In genomic region chr19:39970674-39971379, GRCh38 we compare ENCODE assay signal across 1 cellular context.
TF ChIP-seq lines count a peak whose summit lies in the region.

PSMC4 (plus strand) TSS chr19:39971165; CDS start chr19:39971203, 38 bp downstream.

TF ChIP-seq in HepG2, 621 proteins besides CTCF, POLR2A, EP300 and RAD21 (continued from another document and continues in another):
- TF ChIP-seq ZNF749 (CRISPR knock-in tag; IDR thresholded peaks at IDR 0.05; ENCODE audit: borderline replicate concordance) (no peak; the same call in 1 of the 2 replicates), EZH2 (conservative IDR thresholded peaks at IDR 0.05; ENCODE audit: low read depth, low read length) (no peak), HMGA1 (CRISPR knock-in tag; conservative IDR thresholded peaks at IDR 0.05) (no peak), THYN1 (CRISPR knock-in tag; IDR thresholded peaks at IDR 0.05; ENCODE audit: borderline replicate concordance, low read depth) (no peak), REXO4 (CRISPR knock-in tag; IDR thresholded peaks at IDR 0.05; ENCODE audit: borderline replicate concordance) (no peak), TCF12 (IDR thresholded peaks at IDR 0.05) (no peak), TCF12 (CRISPR knock-in tag; IDR thresholded peaks at IDR 0.05) (no peak), YEATS4 (CRISPR knock-in tag; IDR thresholded peaks at IDR 0.05; ENCODE audit: borderline replicate concordance) (peak; percentile 91; the same call in 1 of the 2 replicates), ZNF563 (CRISPR knock-in tag; IDR thresholded peaks at IDR 0.05) (0 out of 2 replicates have a peak, but pooled peaks have one; percentile 52), ZBTB42 (CRISPR knock-in tag; IDR thresholded peaks at IDR 0.05) (peak; percentile 63; the same call in 1 of the 2 replicates), TCF7 (IDR thresholded peaks at IDR 0.05; ENCODE audit: low read depth) (no peak), GATAD2A (CRISPR knock-in tag; IDR thresholded peaks at IDR 0.05) (peak; percentile 79), ONECUT2 (CRISPR knock-in tag; IDR thresholded peaks at IDR 0.05) (no peak), NR2F6 (IDR thresholded peaks at IDR 0.05) (no peak), NR2F6 (CRISPR knock-in tag; IDR thresholded peaks at IDR 0.05) (peak; percentile 56; the same call in 1 of the 2 replicates), ZKSCAN5 (CRISPR knock-in tag; IDR thresholded peaks at IDR 0.05) (no peak), CHD2 (IDR thresholded peaks at IDR 0.05; ENCODE audit: low read depth, low read length) (no peak; the same call in 1 of the 2 replicates), BRCA1 (CRISPR knock-in tag; IDR thresholded peaks at IDR 0.05) (no peak; the same call in 1 of the 2 replicates), XBP1 (CRISPR knock-in tag; IDR thresholded peaks at IDR 0.05) (0 out of 2 replicates have a peak, but pooled peaks have one; percentile 53), MAFF (IDR thresholded peaks at IDR 0.05; ENCODE audit: low read depth, low read length) (no peak), KAT7 (CRISPR knock-in tag; IDR thresholded peaks at IDR 0.05; ENCODE audit: borderline replicate concordance) (peak; percentile 96), ZHX1 (CRISPR knock-in tag; IDR thresholded peaks at IDR 0.05; ENCODE audit: low read depth) (peak; percentile 57; the same call in 1 of the 2 replicates), SMAD9 (CRISPR knock-in tag; IDR thresholded peaks at IDR 0.05) (no peak), FOSL2 (CRISPR knock-in tag; IDR thresholded peaks at IDR 0.05) (peak; percentile 63; the same call in 1 of the 2 replicates), SCMH1 (CRISPR knock-in tag; IDR thresholded peaks at IDR 0.05; ENCODE audit: borderline replicate concordance) (no peak), ELF4 (CRISPR knock-in tag; IDR thresholded peaks at IDR 0.05; ENCODE audit: borderline replicate concordance) (no peak), SIX4 (CRISPR knock-in tag; IDR thresholded peaks at IDR 0.05) (peak; percentile 60; the same call in 1 of the 2 replicates), TAF15 (IDR thresholded peaks at IDR 0.05; ENCODE audit: low read depth, low read length, poor library complexity, severe bottlenecking) (no peak), PHF21A (CRISPR knock-in tag; IDR thresholded peaks at IDR 0.05) (peak; percentile 70; the same call in 1 of the 2 replicates), ZNF30 (CRISPR knock-in tag; IDR thresholded peaks at IDR 0.05) (no peak), HHEX (CRISPR knock-in tag; IDR thresholded peaks at IDR 0.05) (no peak), ZNF383 (CRISPR knock-in tag; IDR thresholded peaks at IDR 0.05; ENCODE audit: borderline replicate concordance) (no peak), POGK (CRISPR knock-in tag; conservative IDR thresholded peaks at IDR 0.05) (peak; percentile 96), ZNF883 (CRISPR knock-in tag; IDR thresholded peaks at IDR 0.05; ENCODE audit: not compliant biosample characterization) (no peak), SMYD3 (CRISPR knock-in tag; IDR thresholded peaks at IDR 0.05) (no peak), NPAS2 (CRISPR knock-in tag; IDR thresholded peaks at IDR 0.05; ENCODE audit: borderline replicate concordance) (no peak)
- TF ChIP-seq, protein P1, sequence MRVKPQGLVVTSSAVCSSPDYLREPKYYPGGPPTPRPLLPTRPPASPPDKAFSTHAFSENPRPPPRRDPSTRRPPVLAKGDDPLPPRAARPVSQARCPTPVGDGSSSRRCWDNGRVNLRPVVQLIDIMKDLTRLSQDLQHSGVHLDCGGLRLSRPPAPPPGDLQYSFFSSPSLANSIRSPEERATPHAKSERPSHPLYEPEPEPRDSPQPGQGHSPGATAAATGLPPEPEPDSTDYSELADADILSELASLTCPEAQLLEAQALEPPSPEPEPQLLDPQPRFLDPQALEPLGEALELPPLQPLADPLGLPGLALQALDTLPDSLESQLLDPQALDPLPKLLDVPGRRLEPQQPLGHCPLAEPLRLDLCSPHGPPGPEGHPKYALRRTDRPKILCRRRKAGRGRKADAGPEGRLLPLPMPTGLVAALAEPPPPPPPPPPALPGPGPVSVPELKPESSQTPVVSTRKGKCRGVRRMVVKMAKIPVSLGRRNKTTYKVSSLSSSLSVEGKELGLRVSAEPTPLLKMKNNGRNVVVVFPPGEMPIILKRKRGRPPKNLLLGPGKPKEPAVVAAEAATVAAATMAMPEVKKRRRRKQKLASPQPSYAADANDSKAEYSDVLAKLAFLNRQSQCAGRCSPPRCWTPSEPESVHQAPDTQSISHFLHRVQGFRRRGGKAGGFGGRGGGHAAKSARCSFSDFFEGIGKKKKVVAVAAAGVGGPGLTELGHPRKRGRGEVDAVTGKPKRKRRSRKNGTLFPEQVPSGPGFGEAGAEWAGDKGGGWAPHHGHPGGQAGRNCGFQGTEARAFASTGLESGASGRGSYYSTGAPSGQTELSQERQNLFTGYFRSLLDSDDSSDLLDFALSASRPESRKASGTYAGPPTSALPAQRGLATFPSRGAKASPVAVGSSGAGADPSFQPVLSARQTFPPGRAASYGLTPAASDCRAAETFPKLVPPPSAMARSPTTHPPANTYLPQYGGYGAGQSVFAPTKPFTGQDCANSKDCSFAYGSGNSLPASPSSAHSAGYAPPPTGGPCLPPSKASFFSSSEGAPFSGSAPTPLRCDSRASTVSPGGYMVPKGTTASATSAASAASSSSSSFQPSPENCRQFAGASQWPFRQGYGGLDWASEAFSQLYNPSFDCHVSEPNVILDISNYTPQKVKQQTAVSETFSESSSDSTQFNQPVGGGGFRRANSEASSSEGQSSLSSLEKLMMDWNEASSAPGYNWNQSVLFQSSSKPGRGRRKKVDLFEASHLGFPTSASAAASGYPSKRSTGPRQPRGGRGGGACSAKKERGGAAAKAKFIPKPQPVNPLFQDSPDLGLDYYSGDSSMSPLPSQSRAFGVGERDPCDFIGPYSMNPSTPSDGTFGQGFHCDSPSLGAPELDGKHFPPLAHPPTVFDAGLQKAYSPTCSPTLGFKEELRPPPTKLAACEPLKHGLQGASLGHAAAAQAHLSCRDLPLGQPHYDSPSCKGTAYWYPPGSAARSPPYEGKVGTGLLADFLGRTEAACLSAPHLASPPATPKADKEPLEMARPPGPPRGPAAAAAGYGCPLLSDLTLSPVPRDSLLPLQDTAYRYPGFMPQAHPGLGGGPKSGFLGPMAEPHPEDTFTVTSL (CRISPR knock-in tag; IDR thresholded peaks at IDR 0.05; ENCODE audit: borderline replicate concordance) = peak; percentile 74
- TF ChIP-seq, protein P2, sequence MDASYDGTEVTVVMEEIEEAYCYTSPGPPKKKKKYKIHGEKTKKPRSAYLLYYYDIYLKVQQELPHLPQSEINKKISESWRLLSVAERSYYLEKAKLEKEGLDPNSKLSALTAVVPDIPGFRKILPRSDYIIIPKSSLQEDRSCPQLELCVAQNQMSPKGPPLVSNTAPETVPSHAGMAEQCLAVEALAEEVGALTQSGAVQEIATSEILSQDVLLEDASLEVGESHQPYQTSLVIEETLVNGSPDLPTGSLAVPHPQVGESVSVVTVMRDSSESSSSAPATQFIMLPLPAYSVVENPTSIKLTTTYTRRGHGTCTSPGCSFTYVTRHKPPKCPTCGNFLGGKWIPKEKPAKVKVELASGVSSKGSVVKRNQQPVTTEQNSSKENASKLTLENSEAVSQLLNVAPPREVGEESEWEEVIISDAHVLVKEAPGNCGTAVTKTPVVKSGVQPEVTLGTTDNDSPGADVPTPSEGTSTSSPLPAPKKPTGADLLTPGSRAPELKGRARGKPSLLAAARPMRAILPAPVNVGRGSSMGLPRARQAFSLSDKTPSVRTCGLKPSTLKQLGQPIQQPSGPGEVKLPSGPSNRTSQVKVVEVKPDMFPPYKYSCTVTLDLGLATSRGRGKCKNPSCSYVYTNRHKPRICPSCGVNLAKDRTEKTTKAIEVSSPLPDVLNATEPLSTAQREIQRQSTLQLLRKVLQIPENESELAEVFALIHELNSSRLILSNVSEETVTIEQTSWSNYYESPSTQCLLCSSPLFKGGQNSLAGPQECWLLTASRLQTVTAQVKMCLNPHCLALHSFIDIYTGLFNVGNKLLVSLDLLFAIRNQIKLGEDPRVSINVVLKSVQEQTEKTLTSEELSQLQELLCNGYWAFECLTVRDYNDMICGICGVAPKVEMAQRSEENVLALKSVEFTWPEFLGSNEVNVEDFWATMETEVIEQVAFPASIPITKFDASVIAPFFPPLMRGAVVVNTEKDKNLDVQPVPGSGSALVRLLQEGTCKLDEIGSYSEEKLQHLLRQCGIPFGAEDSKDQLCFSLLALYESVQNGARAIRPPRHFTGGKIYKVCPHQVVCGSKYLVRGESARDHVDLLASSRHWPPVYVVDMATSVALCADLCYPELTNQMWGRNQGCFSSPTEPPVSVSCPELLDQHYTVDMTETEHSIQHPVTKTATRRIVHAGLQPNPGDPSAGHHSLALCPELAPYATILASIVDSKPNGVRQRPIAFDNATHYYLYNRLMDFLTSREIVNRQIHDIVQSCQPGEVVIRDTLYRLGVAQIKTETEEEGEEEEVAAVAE (CRISPR knock-in tag; IDR thresholded peaks at IDR 0.05; ENCODE audit: borderline replicate concordance) = peak; percentile 79
- TF ChIP-seq, protein P3, sequence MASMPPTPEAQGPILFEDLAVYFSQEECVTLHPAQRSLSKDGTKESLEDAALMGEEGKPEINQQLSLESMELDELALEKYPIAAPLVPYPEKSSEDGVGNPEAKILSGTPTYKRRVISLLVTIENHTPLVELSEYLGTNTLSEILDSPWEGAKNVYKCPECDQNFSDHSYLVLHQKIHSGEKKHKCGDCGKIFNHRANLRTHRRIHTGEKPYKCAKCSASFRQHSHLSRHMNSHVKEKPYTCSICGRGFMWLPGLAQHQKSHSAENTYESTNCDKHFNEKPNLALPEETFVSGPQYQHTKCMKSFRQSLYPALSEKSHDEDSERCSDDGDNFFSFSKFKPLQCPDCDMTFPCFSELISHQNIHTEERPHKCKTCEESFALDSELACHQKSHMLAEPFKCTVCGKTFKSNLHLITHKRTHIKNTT (CRISPR knock-in tag; IDR thresholded peaks at IDR 0.05) = no peak
- TF ChIP-seq, protein P4, sequence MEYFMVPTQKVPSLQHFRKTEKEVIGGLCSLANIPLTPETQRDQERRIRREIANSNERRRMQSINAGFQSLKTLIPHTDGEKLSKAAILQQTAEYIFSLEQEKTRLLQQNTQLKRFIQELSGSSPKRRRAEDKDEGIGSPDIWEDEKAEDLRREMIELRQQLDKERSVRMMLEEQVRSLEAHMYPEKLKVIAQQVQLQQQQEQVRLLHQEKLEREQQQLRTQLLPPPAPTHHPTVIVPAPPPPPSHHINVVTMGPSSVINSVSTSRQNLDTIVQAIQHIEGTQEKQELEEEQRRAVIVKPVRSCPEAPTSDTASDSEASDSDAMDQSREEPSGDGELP (IDR thresholded peaks at IDR 0.05; ENCODE audit: borderline replicate concordance, low read depth) = peak; percentile 54; the same call in 1 of the 2 replicates
- TF ChIP-seq, protein P5, sequence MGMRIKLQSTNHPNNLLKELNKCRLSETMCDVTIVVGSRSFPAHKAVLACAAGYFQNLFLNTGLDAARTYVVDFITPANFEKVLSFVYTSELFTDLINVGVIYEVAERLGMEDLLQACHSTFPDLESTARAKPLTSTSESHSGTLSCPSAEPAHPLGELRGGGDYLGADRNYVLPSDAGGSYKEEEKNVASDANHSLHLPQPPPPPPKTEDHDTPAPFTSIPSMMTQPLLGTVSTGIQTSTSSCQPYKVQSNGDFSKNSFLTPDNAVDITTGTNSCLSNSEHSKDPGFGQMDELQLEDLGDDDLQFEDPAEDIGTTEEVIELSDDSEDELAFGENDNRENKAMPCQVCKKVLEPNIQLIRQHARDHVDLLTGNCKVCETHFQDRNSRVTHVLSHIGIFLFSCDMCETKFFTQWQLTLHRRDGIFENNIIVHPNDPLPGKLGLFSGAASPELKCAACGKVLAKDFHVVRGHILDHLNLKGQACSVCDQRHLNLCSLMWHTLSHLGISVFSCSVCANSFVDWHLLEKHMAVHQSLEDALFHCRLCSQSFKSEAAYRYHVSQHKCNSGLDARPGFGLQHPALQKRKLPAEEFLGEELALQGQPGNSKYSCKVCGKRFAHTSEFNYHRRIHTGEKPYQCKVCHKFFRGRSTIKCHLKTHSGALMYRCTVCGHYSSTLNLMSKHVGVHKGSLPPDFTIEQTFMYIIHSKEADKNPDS (CRISPR knock-in tag; IDR thresholded peaks at IDR 0.05) = no peak
- TF ChIP-seq, protein P6, sequence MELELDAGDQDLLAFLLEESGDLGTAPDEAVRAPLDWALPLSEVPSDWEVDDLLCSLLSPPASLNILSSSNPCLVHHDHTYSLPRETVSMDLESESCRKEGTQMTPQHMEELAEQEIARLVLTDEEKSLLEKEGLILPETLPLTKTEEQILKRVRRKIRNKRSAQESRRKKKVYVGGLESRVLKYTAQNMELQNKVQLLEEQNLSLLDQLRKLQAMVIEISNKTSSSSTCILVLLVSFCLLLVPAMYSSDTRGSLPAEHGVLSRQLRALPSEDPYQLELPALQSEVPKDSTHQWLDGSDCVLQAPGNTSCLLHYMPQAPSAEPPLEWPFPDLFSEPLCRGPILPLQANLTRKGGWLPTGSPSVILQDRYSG (CRISPR knock-in tag; IDR thresholded peaks at IDR 0.05) = 0 out of 2 replicates have a peak, but pooled peaks have one; percentile 38
